8 cellular contexts compared by ENCODE assay signal in genomic region chr2:224586127-224586702, GRCh38. TPM values are rescaled to one million over a fixed set of nuclear protein-coding genes. Genes with fewer than 3 reads are reported as not detected.
A peak's percentile ranks its signal among the peaks of the same experiment; 100 is the strongest.
DNase-seq lines count a peak whose midpoint lies in the region; ATAC-seq and TF ChIP-seq lines count a peak whose summit lies in the region.

No MANE protein-coding gene starts in this region.

- peaks cover 44% of the 10 kb centered on the region for H3K4me1 ChIP-seq in OCI-LY1 (ENCODE audit: insufficient read depth, low read length, severe bottlenecking)
- peaks cover 25% of the 10 kb centered on the region for H3K4me1 ChIP-seq in effector memory CD4-positive, alpha-beta T cell (ENCODE audit: control insufficient read depth, insufficient read depth, low read length, poor library complexity, severe bottlenecking)
- H3K4me1 ChIP-seq in osteoblast (ENCODE audit: insufficient read depth, low read length): peaks cover 3% of the 10 kb centered on the region

- TF ChIP-seq CTCF in GM12875 (IDR thresholded peaks at IDR 0.05; ENCODE audit: borderline replicate concordance, insufficient read depth, low read depth, low read length) (no peak), OCI-LY1 (IDR thresholded peaks at IDR 0.05; ENCODE audit: low read length) (no peak), osteoblast (IDR thresholded peaks at IDR 0.05; ENCODE audit: extremely low read depth, low read depth, low read length) (no peak)

- no peaks in the 10 kb centered on the region for H4K20me1 ChIP-seq in OCI-LY1 (ENCODE audit: insufficient read depth, low read length)
- H4K20me1 ChIP-seq in osteoblast (ENCODE audit: insufficient read depth, low read length): peaks cover 30% of the 10 kb centered on the region

- no peak for DNase-seq in effector memory CD4-positive, alpha-beta T cell
- DNase-seq in osteoblast (ENCODE audit: insufficient read length, low spot score, missing footprints) (no peak), GM03348 (ENCODE audit: low spot score) (no peak), dedifferentiated amniotic fluid mesenchymal stem cell (ENCODE audit: extremely low spot score) (no peak)

- H3F3A ChIP-seq in OCI-LY1 (ENCODE audit: insufficient read depth, low read length): no peaks in the 10 kb centered on the region

- H3K9me3 ChIP-seq in OCI-LY1 (ENCODE audit: low read length) (no peaks in the 10 kb centered on the region), osteoblast (ENCODE audit: low read depth, low read length) (no peaks in the 10 kb centered on the region)
- no peaks in the 10 kb centered on the region for H3K9me3 ChIP-seq in effector memory CD4-positive, alpha-beta T cell (ENCODE audit: control insufficient read depth, low read length)

- no peaks in the 10 kb centered on the region for H3K9me2 ChIP-seq in OCI-LY1 (ENCODE audit: low read depth, low read length)

- no peak for ATAC-seq in HG02852 (IDR thresholded peaks at IDR 0.05; ENCODE audit: unreplicated experiment)
- no peak for ATAC-seq in activated CD4-positive, CD25-positive, alpha-beta regulatory T cell treated with anti-CD3 and anti-CD28 coated beads, Interleukin-2, amount 50 U/mL, for 24 hours

- H3K9ac ChIP-seq in OCI-LY1 (ENCODE audit: low read length): peak overlapping the region; percentile 78

- H3K79me2 ChIP-seq in OCI-LY1 (ENCODE audit: insufficient read depth, low read length) (peaks cover 33% of the 10 kb centered on the region), osteoblast (ENCODE audit: insufficient read depth, low read length) (peaks cover 35% of the 10 kb centered on the region)

- no peaks in the 10 kb centered on the region for H3K27me3 ChIP-seq in OCI-LY1 (ENCODE audit: insufficient read depth, low read length)
- H3K27me3 ChIP-seq in effector memory CD4-positive, alpha-beta T cell (replicated peaks; ENCODE audit: control insufficient read depth, insufficient read depth, low read length, poor library complexity, severe bottlenecking): no peaks in the 10 kb centered on the region
- no peaks in the 10 kb centered on the region for H3K27me3 ChIP-seq in osteoblast (ENCODE audit: insufficient read depth, low read length)

- H3K4me3 ChIP-seq in GM12875 (ENCODE audit: low read depth, low read length) (peak overlapping the region; percentile 69), OCI-LY1 (ENCODE audit: low read depth, low read length, poor library complexity, severe bottlenecking) (peak overlapping the region; percentile 71), osteoblast (ENCODE audit: insufficient read depth, low read length) (peak overlapping the region; percentile 86)
- H3K4me3 ChIP-seq in effector memory CD4-positive, alpha-beta T cell (ENCODE audit: insufficient read depth, low read depth, low read length, poor library complexity, severe bottlenecking): peak overlapping the region; percentile 64

- H3K27ac ChIP-seq in OCI-LY1 (ENCODE audit: low read depth, low read length, poor library complexity, severe bottlenecking): peak overlapping the region; percentile 89
- peak overlapping the region; percentile 47 for H3K27ac ChIP-seq in effector memory CD4-positive, alpha-beta T cell (ENCODE audit: insufficient read depth, low read length, poor library complexity, severe bottlenecking)
- H3K27ac ChIP-seq in osteoblast (ENCODE audit: low read depth, low read length): no peak overlapping the region

- peaks cover 30% of the 10 kb centered on the region for H3K36me3 ChIP-seq in OCI-LY1 (ENCODE audit: insufficient read depth, low read length)
- H3K36me3 ChIP-seq in effector memory CD4-positive, alpha-beta T cell (ENCODE audit: control insufficient read depth, insufficient read depth, low read length): no peaks in the 10 kb centered on the region
- no peaks in the 10 kb centered on the region for H3K36me3 ChIP-seq in osteoblast (ENCODE audit: insufficient read depth, low read length)

- H3K4me2 ChIP-seq in OCI-LY1 (ENCODE audit: low read length) (peak overlapping the region; percentile 74), osteoblast (ENCODE audit: insufficient read depth, low read length) (peak overlapping the region; percentile 91)

- H2AFZ ChIP-seq in OCI-LY1 (ENCODE audit: low read length): no peak overlapping the region
- peak overlapping the region; percentile 86 for H2AFZ ChIP-seq in osteoblast (ENCODE audit: low read length)

RNA-seq across cellular contexts. Expression of gene CUL3, which starts 1.1 kb away (rescaled TPM):
- 59.5 and 64.4 TPM in 2 replicates for total RNA-seq in osteoblast
